17 cellular contexts compared by ENCODE assay signal in the genomic region with DNA sequence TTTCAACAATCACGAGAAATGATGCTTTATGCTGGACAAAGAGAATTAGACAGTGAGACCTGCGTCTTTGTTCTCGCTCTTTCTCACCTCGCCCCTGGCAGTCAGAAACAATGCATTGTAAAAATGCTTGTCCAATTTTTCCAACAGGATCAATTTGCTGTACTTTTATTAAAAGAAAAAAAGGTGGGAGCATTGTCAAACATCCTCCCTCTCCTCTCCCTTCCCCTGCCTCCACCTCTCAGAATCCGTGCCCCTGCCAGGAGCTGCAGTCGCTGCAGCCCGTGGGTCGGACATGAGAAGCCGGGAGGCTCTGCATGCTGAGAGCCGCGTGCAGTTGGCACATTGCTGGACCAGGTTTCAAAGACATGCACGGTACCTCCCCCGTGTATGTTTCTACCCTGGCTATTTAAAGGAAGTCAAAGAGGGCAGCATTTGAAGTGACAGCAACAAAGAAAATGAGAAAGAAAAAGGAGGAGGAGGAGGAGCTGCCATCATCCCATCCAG.
"Had no signal": no experiment of that assay in that cellular context is flagged by ENCODE, and none has a peak within 500 bp of the region (broad histone marks: within the 10 kb centered on the region; RNA-seq: fewer than 3 reads in every experiment).

No MANE protein-coding gene starts in this region.

- H3K27me3 ChIP-seq: neutrophil, transverse colon had no signal

- H3K36me3 ChIP-seq: gastroesophageal sphincter, neutrophil, transverse colon had no signal

- DNase-seq: activated B cell treated with CpG ODN at 0.5 μM for 24 hours; activated CD4-positive, alpha-beta T cell treated with anti-CD3 and anti-CD28 coated beads for 48 hours; activated CD8-positive, alpha-beta T cell treated with anti-CD3 and anti-CD28 coated beads for 36 hours; activated effector memory CD4-positive, alpha-beta T cell treated with anti-CD3 and anti-CD28 coated beads, Interleukin-2, amount 50 U/mL, for 16 hours; activated T-cell treated with anti-CD3 and anti-CD28 coated beads, Interleukin-2, amount 50 U/mL, for 4 hours; endodermal cell; left cardiac atrium; stimulated activated CD4-positive, alpha-beta T cell treated with anti-CD3 and anti-CD28 coated beads, Interleukin-15, amount 100 ng/mL, for 24 hours; stimulated activated CD4-positive, alpha-beta T cell treated with anti-CD3 and anti-CD28 coated beads, Interleukin-4, amount 100 ng/mL, for 1 hour; stimulated activated naive B cell treated with anti-CD40 and anti-IgM and Interleukin-4, amounts not matched to agents 10 μg/mL and 1 μg/mL and 100 μg/mL, for 72 hours; T-helper 2 cell; transverse colon had no signal

- H3K4me3 ChIP-seq: gastroesophageal sphincter, lung, transverse colon had no signal

- H3K79me2 ChIP-seq: parathyroid adenoma had no signal

- H3K9ac ChIP-seq: parathyroid adenoma had no signal

- H3K4me1 ChIP-seq: gastroesophageal sphincter, parathyroid adenoma, transverse colon had no signal

- ATAC-seq: activated CD8-positive, alpha-beta T cell treated with anti-CD3 and anti-CD28 coated beads for 36 hours; activated naive CD4-positive, alpha-beta T cell treated with anti-CD3 and anti-CD28 coated beads, Interleukin-2, amount 50 U/mL, for 72 hours; activated T-cell treated with anti-CD3 and anti-CD28 coated beads, Interleukin-2, amount 50 U/mL, for 4 hours; gastroesophageal sphincter; stimulated activated naive B cell treated with anti-CD40 and anti-IgM and Interleukin-4, amounts not matched to agents 10 μg/mL and 1 μg/mL and 100 μg/mL, for 72 hours had no signal

- H3K27ac ChIP-seq: gastroesophageal sphincter, neutrophil, parathyroid adenoma, transverse colon had no signal

- H2AFZ ChIP-seq: parathyroid adenoma had no signal

- H3K9me3 ChIP-seq: gastroesophageal sphincter, neutrophil, transverse colon had no signal
